ENCODE assay signal across 25 cellular contexts in genomic region chr6:54681267-54681666, GRCh38.
"Had no signal": no experiment of that assay in that cellular context is flagged by ENCODE, and none has a peak within 500 bp of the region (broad histone marks: within the 10 kb centered on the region; RNA-seq: fewer than 3 reads in every experiment).

No MANE protein-coding gene starts in this region.

- H3K27ac ChIP-seq: adrenal gland, RWPE1, SJSA1 had no signal

- H3K27me3 Mint-ChIP-seq: activated naive CD8-positive, alpha-beta T cell treated with anti-CD3 and anti-CD28 coated beads, Interleukin-2, amount 10 ng/mL, durations not matched to agents 7 days and 5 days; T-helper 17 cell had no signal

- H3K9me3 Mint-ChIP-seq: WTC11 had no signal

- H3K36me3 Mint-ChIP-seq: activated naive CD8-positive, alpha-beta T cell treated with anti-CD3 and anti-CD28 coated beads, Interleukin-2, amount 10 ng/mL, durations not matched to agents 7 days and 5 days; WTC11 had no signal

- H3K9me3 ChIP-seq: adrenal gland, SJSA1 had no signal

- H3K4me3 Mint-ChIP-seq: activated CD8-positive, alpha-beta T cell treated with anti-CD3 and anti-CD28 coated beads, Interleukin-2, amount 10 ng/mL, durations not matched to agents 7 days and 5 days; activated naive CD8-positive, alpha-beta T cell treated with anti-CD3 and anti-CD28 coated beads, Interleukin-2, amount 10 ng/mL, durations not matched to agents 7 days and 5 days; T-helper 17 cell; WTC11 had no signal

- FAIRE-seq: bronchial epithelial cell had no signal

- DNase-seq: activated CD4-positive, alpha-beta T cell treated with anti-CD3 and anti-CD28 coated beads for 48 hours; activated CD4-positive, alpha-beta T cell treated with anti-CD3 and anti-CD28 coated beads, Interleukin-2, amount 50 U/mL, for 4 hours; activated CD4-positive, CD25-positive, alpha-beta regulatory T cell treated with anti-CD3 and anti-CD28 coated beads, Interleukin-2, amount 50 U/mL, for 72 hours; activated CD8-positive, alpha-beta memory T cell treated with anti-CD3 and anti-CD28 coated beads, Interleukin-2, amount 50 U/mL, for 48 hours; activated CD8-positive, alpha-beta T cell treated with anti-CD3 and anti-CD28 coated beads, Interleukin-2, amount 10 ng/mL, durations not matched to agents 7 days and 5 days; activated naive CD4-positive, alpha-beta T cell treated with anti-CD3 and anti-CD28 coated beads, Interleukin-2, amount 50 U/mL, for 16 hours; activated naive CD8-positive, alpha-beta T cell treated with anti-CD3 and anti-CD28 coated beads, Interleukin-2, amount 10 ng/mL, durations not matched to agents 7 days and 5 days; activated T-cell treated with anti-CD3 and anti-CD28 coated beads, Interleukin-2, amount 50 U/mL, for 1 hour; aorta; central memory CD4-positive, alpha-beta T cell; NCI-H1105 treated with DMSO at 0.1 percent for 48 hours; NCI-H1436 treated with DMSO at 0.1 percent for 48 hours; NCI-H187; NCI-H2081; NCI-H510A treated with DMSO at 0.1 percent for 48 hours; NCI-H69; Right ventricle myocardium superior; T-helper 17 cell; T-helper 9 cell had no signal

- H3K4me1 ChIP-seq: adrenal gland, SJSA1 had no signal

- ATAC-seq: activated CD8-positive, alpha-beta T cell treated with anti-CD3 and anti-CD28 coated beads, Interleukin-2, amount 10 ng/mL, durations not matched to agents 7 days and 5 days; Panc1; T-helper 17 cell; WTC11 had no signal

- H3K4me3 ChIP-seq: adrenal gland, SJSA1 had no signal

- H3K27me3 ChIP-seq: adrenal gland, SJSA1 had no signal

- H3K36me3 ChIP-seq: adrenal gland, SJSA1 had no signal

- H3K4me1 Mint-ChIP-seq: activated naive CD8-positive, alpha-beta T cell treated with anti-CD3 and anti-CD28 coated beads, Interleukin-2, amount 10 ng/mL, durations not matched to agents 7 days and 5 days; T-helper 17 cell; WTC11 had no signal

- H3K27ac Mint-ChIP-seq: activated CD8-positive, alpha-beta T cell treated with anti-CD3 and anti-CD28 coated beads, Interleukin-2, amount 10 ng/mL, durations not matched to agents 7 days and 5 days; activated naive CD8-positive, alpha-beta T cell treated with anti-CD3 and anti-CD28 coated beads, Interleukin-2, amount 10 ng/mL, durations not matched to agents 7 days and 5 days; T-helper 17 cell; WTC11 had no signal
